1 cellular context compared by ENCODE assay signal in genomic region chr10:103367782-103368518, GRCh38.
A peak's percentile ranks its signal among the peaks of the same experiment; 100 is the strongest.
TF ChIP-seq lines count a peak whose summit lies in the region.

Gene TAF5, plus strand, starts transcription at chr10:103367976. Its CDS starts 14 bp downstream, at chr10:103367990.

TF ChIP-seq in K562, 482 proteins besides CTCF, POLR2A, EP300 and RAD21 (continued from another document and continues in another):
- TF ChIP-seq, protein P1, sequence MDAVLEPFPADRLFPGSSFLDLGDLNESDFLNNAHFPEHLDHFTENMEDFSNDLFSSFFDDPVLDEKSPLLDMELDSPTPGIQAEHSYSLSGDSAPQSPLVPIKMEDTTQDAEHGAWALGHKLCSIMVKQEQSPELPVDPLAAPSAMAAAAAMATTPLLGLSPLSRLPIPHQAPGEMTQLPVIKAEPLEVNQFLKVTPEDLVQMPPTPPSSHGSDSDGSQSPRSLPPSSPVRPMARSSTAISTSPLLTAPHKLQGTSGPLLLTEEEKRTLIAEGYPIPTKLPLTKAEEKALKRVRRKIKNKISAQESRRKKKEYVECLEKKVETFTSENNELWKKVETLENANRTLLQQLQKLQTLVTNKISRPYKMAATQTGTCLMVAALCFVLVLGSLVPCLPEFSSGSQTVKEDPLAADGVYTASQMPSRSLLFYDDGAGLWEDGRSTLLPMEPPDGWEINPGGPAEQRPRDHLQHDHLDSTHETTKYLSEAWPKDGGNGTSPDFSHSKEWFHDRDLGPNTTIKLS (IDR thresholded peaks at IDR 0.05; ENCODE audit: borderline replicate concordance, low read depth) = peak; percentile 33; the same call in 1 of the 2 replicates
- TF ChIP-seq GABPA (tag; conservative IDR thresholded peaks at IDR 0.05; ENCODE audit: low read depth) (peak; percentile 50), POLR3A (IDR thresholded peaks at IDR 0.05; ENCODE audit: borderline replicate concordance, extremely low read depth, insufficient read depth, insufficient read length) (no peak), LEF1 (IDR thresholded peaks at IDR 0.05) (no peak), ATF7 (IDR thresholded peaks at IDR 0.05) (0 out of 2 replicates have a peak, but pooled peaks have one; percentile 10), NR4A1 (CRISPR knock-in tag; IDR thresholded peaks at IDR 0.05) (no peak), NR4A1 (tag; IDR thresholded peaks at IDR 0.05) (no peak), SMAD3 (CRISPR knock-in tag; conservative IDR thresholded peaks at IDR 0.05) (no peak), CGGBP1 (CRISPR knock-in tag; IDR thresholded peaks at IDR 0.05) (no peak), RBFOX2 (IDR thresholded peaks at IDR 0.05; ENCODE audit: low read depth, low read length) (peak; percentile 82), ZNF274 (IDR thresholded peaks at IDR 0.05; ENCODE audit: borderline replicate concordance, low read depth, low read length) (no peak), SRSF1 (IDR thresholded peaks at IDR 0.05; ENCODE audit: low read depth, low read length) (no peak), ZNF696 (CRISPR knock-in tag; conservative IDR thresholded peaks at IDR 0.05) (no peak), CAMTA2 (CRISPR knock-in tag; conservative IDR thresholded peaks at IDR 0.05) (0 out of 2 replicates have a peak, but pooled peaks have one; percentile 58), HOXB6 (CRISPR knock-in tag; IDR thresholded peaks at IDR 0.05; ENCODE audit: borderline replicate concordance) (no peak), ZNF511 (CRISPR knock-in tag; IDR thresholded peaks at IDR 0.05) (no peak), DNMT1 (IDR thresholded peaks at IDR 0.05) (no peak), ZNF764 (CRISPR knock-in tag; IDR thresholded peaks at IDR 0.05; ENCODE audit: low read depth) (no peak), ZNF354B (CRISPR knock-in tag; IDR thresholded peaks at IDR 0.05) (no peak), MCM5 (IDR thresholded peaks at IDR 0.05; ENCODE audit: low read depth) (no peak), SUPT5H (IDR thresholded peaks at IDR 0.05) (peak; percentile 94), MGA (IDR thresholded peaks at IDR 0.05) (no peak), RBM17 (IDR thresholded peaks at IDR 0.05; ENCODE audit: borderline replicate concordance, low read depth, low read length) (no peak), XRCC3 (IDR thresholded peaks at IDR 0.05) (no peak), TAF7 (tag; IDR thresholded peaks at IDR 0.05) (peak; percentile 99), THRAP3 (IDR thresholded peaks at IDR 0.05; ENCODE audit: borderline replicate concordance) (no peak), ZMIZ1 (IDR thresholded peaks at IDR 0.05; ENCODE audit: low read depth in 2 of 2, low read length in 2 of 2) (0 out of 4 replicates have a peak, but pooled peaks of 1 of the 2 experiments have one; percentile 35), BHLHE40 (IDR thresholded peaks at IDR 0.05; ENCODE audit: low read length) (0 out of 2 replicates have a peak, but pooled peaks have one; percentile 5), ZKSCAN3 (CRISPR knock-in tag; IDR thresholded peaks at IDR 0.05) (no peak), TAF9B (IDR thresholded peaks at IDR 0.05; ENCODE audit: partially characterized antibody) (peak; percentile 100), TAF1 (IDR thresholded peaks at IDR 0.05; ENCODE audit: control insufficient read depth, extremely low read depth, insufficient read depth, low read length, severe bottlenecking) (peak; percentile 100), CHCHD3 (CRISPR knock-in tag; IDR thresholded peaks at IDR 0.05) (no peak)
- TF ChIP-seq, protein P2, sequence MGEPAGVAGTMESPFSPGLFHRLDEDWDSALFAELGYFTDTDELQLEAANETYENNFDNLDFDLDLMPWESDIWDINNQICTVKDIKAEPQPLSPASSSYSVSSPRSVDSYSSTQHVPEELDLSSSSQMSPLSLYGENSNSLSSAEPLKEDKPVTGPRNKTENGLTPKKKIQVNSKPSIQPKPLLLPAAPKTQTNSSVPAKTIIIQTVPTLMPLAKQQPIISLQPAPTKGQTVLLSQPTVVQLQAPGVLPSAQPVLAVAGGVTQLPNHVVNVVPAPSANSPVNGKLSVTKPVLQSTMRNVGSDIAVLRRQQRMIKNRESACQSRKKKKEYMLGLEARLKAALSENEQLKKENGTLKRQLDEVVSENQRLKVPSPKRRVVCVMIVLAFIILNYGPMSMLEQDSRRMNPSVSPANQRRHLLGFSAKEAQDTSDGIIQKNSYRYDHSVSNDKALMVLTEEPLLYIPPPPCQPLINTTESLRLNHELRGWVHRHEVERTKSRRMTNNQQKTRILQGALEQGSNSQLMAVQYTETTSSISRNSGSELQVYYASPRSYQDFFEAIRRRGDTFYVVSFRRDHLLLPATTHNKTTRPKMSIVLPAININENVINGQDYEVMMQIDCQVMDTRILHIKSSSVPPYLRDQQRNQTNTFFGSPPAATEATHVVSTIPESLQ (CRISPR knock-in tag; IDR thresholded peaks at IDR 0.05) = no peak
- TF ChIP-seq, protein P3, sequence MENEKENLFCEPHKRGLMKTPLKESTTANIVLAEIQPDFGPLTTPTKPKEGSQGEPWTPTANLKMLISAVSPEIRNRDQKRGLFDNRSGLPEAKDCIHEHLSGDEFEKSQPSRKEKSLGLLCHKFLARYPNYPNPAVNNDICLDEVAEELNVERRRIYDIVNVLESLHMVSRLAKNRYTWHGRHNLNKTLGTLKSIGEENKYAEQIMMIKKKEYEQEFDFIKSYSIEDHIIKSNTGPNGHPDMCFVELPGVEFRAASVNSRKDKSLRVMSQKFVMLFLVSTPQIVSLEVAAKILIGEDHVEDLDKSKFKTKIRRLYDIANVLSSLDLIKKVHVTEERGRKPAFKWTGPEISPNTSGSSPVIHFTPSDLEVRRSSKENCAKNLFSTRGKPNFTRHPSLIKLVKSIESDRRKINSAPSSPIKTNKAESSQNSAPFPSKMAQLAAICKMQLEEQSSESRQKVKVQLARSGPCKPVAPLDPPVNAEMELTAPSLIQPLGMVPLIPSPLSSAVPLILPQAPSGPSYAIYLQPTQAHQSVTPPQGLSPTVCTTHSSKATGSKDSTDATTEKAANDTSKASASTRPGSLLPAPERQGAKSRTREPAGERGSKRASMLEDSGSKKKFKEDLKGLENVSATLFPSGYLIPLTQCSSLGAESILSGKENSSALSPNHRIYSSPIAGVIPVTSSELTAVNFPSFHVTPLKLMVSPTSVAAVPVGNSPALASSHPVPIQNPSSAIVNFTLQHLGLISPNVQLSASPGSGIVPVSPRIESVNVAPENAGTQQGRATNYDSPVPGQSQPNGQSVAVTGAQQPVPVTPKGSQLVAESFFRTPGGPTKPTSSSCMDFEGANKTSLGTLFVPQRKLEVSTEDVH (IDR thresholded peaks at IDR 0.05; ENCODE audit: low read depth, partially characterized antibody) = peak; percentile 65
- TF ChIP-seq, protein P4, sequence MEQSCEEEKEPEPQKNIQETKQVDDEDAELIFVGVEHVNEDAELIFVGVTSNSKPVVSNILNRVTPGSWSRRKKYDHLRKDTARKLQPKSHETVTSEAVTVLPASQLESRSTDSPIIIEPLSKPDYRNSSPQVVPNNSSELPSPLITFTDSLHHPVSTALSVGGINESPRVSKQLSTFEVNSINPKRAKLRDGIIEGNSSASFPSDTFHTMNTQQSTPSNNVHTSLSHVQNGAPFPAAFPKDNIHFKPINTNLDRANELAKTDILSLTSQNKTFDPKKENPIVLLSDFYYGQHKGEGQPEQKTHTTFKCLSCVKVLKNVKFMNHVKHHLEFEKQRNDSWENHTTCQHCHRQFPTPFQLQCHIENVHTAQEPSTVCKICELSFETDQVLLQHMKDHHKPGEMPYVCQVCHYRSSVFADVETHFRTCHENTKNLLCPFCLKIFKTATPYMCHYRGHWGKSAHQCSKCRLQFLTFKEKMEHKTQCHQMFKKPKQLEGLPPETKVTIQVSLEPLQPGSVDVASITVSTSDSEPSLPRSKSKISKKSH (CRISPR knock-in tag; IDR thresholded peaks at IDR 0.05) = no peak
